Comparison of ENCODE assay signal across 19 cellular contexts in genomic region chr17:13484020-13484419, GRCh38.
"Had no signal": no experiment of that assay in that cellular context is flagged by ENCODE, and none has a peak within 500 bp of the region (broad histone marks: within the 10 kb centered on the region; RNA-seq: fewer than 3 reads in every experiment).

No MANE protein-coding gene starts in this region.

- H3K36me3 ChIP-seq: neutrophil, transverse colon had no signal

- H3K4me1 Mint-ChIP-seq: activated naive CD8-positive, alpha-beta T cell treated with anti-CD3 and anti-CD28 coated beads, Interleukin-2, amount 50 U/mL, for 24 hours; central memory CD8-positive, alpha-beta T cell; naive thymus-derived CD4-positive, alpha-beta T cell; stimulated activated memory B cell treated with anti-CD40 and anti-IgM and Interleukin-4, amounts not matched to agents 10 μg/mL and 1 μg/mL and 100 μg/mL, for 72 hours had no signal

- DNase-seq: activated CD4-positive, alpha-beta T cell treated with anti-CD3 and anti-CD28 coated beads for 4 hours; activated CD8-positive, alpha-beta memory T cell treated with anti-CD3 and anti-CD28 coated beads, Interleukin-2, amount 50 U/mL, for 48 hours; activated CD8-positive, alpha-beta T cell treated with anti-CD3 and anti-CD28 coated beads, Interleukin-2, amount 10 ng/mL, durations not matched to agents 7 days and 5 days; activated naive CD4-positive, alpha-beta T cell treated with Interleukin-2 at 50 U/mL for 16 hours; activated naive CD8-positive, alpha-beta T cell treated with anti-CD3 and anti-CD28 coated beads, Interleukin-2, amount 50 U/mL, for 24 hours; effector memory CD8-positive, alpha-beta T cell; glutamatergic neuron; left colon; naive thymus-derived CD4-positive, alpha-beta T cell; posterior cingulate gyrus; T-helper 9 cell; transverse colon had no signal

- H3K27ac Mint-ChIP-seq: activated CD8-positive, alpha-beta T cell treated with anti-CD3 and anti-CD28 coated beads, Interleukin-2, amount 10 ng/mL, durations not matched to agents 7 days and 5 days; activated naive CD8-positive, alpha-beta T cell treated with anti-CD3 and anti-CD28 coated beads, Interleukin-2, amount 50 U/mL, for 24 hours; activated T-helper 1 cell treated with anti-CD3 and anti-CD28 coated beads, Interleukin-12 subunit alpha, Interleukin-12 subunit beta, Interleukin-2, Interleukin-4 antibody, amounts not matched to agents 30 ng/mL and 10 ng/mL and 1 ng/mL, durations not matched to agents 14 hours and 24 hours and 36 hours; dendritic cell treated with granulocyte-macrophage colony-stimulating factor and Interleukin-4, amounts not matched to agents 40 ng/mL and 50 ng/mL, for 4 days; effector memory CD8-positive, alpha-beta T cell; naive thymus-derived CD4-positive, alpha-beta T cell; stimulated activated memory B cell treated with anti-CD40 and anti-IgM and Interleukin-4, amounts not matched to agents 10 μg/mL and 1 μg/mL and 100 μg/mL, for 72 hours had no signal

- H3K4me3 Mint-ChIP-seq: activated CD8-positive, alpha-beta T cell treated with anti-CD3 and anti-CD28 coated beads, Interleukin-2, amount 10 ng/mL, durations not matched to agents 7 days and 5 days; activated naive CD8-positive, alpha-beta T cell treated with anti-CD3 and anti-CD28 coated beads, Interleukin-2, amount 50 U/mL, for 24 hours; activated T-helper 1 cell treated with anti-CD3 and anti-CD28 coated beads, Interleukin-12 subunit alpha, Interleukin-12 subunit beta, Interleukin-2, Interleukin-4 antibody, amounts not matched to agents 30 ng/mL and 10 ng/mL and 1 ng/mL, durations not matched to agents 14 hours and 24 hours and 36 hours; central memory CD8-positive, alpha-beta T cell; dendritic cell treated with granulocyte-macrophage colony-stimulating factor and Interleukin-4, amounts not matched to agents 40 ng/mL and 50 ng/mL, for 4 days; effector memory CD8-positive, alpha-beta T cell; naive thymus-derived CD4-positive, alpha-beta T cell; stimulated activated memory B cell treated with anti-CD40 and anti-IgM and Interleukin-4, amounts not matched to agents 10 μg/mL and 1 μg/mL and 100 μg/mL, for 72 hours had no signal

- H3K27ac ChIP-seq: epithelial cell of prostate, neutrophil, transverse colon, VCaP had no signal

- H3K36me3 Mint-ChIP-seq: stimulated activated memory B cell treated with anti-CD40 and anti-IgM and Interleukin-4, amounts not matched to agents 10 μg/mL and 1 μg/mL and 100 μg/mL, for 72 hours had no signal

- H3K4me1 ChIP-seq: transverse colon had no signal

- H3K4me3 ChIP-seq: transverse colon had no signal

- H3K27me3 ChIP-seq: neutrophil, transverse colon had no signal

- H3K27me3 Mint-ChIP-seq: dendritic cell treated with granulocyte-macrophage colony-stimulating factor and Interleukin-4, amounts not matched to agents 40 ng/mL and 50 ng/mL, for 4 days had no signal

- ATAC-seq: activated CD8-positive, alpha-beta T cell treated with anti-CD3 and anti-CD28 coated beads, Interleukin-2, amount 10 ng/mL, durations not matched to agents 7 days and 5 days; activated naive CD8-positive, alpha-beta T cell treated with anti-CD3 and anti-CD28 coated beads, Interleukin-2, amount 50 U/mL, for 24 hours; effector memory CD8-positive, alpha-beta T cell; left colon; naive thymus-derived CD4-positive, alpha-beta T cell; stimulated activated memory B cell treated with anti-CD40 and anti-IgM and Interleukin-4, amounts not matched to agents 10 μg/mL and 1 μg/mL and 100 μg/mL, for 72 hours had no signal
